26 cellular contexts compared by ENCODE assay signal in the genomic region with DNA sequence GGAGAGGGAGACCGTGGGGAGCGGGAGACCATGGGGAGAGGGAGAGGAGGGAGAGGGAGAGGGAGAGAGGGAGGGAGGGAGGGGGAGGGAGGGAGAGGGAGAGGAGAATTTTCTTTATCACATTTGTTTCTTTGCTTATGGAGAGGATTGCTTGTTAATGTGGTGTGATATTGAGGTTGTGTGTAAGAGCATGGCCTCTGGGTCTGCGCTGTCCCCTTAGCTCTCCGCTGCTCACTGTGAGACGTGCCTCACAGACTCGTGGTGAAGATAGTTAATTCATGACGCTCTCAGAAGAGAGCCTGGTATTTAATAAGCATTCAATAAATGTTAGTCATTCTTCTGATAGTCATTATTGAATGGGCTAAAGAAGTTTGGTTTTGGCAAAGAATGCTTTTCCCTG. TPM values are rescaled to one million over a fixed set of nuclear protein-coding genes. Genes with fewer than 3 reads are reported as not detected.
DNase-seq lines count a peak whose midpoint lies in the region; ATAC-seq, FAIRE-seq and TF ChIP-seq lines count a peak whose summit lies in the region.
"Had no signal": no experiment of that assay in that cellular context is flagged by ENCODE, and none has a peak within 500 bp of the region (broad histone marks: within the 10 kb centered on the region; RNA-seq: fewer than 3 reads in every experiment).

No MANE protein-coding gene starts in this region.

- POLR2A ChIA-PET in HepG2 (lab: Yijun Ruan, JAX): no interaction called here

- peaks cover 6% of the 10 kb centered on the region for H3K79me2 ChIP-seq in HepG2 (ENCODE audit: insufficient read depth, low read length)

- peaks cover 3% of the 10 kb centered on the region; the same call in 1 of the 2 replicates for H4K20me1 ChIP-seq in HepG2 (ENCODE audit: insufficient read depth, low read length)

- no TSS peak for BruUV-seq in HepG2 (replicated peaks; lab: Mats Ljungman, UMichigan)

- H3K27me3 ChIP-seq in HepG2 (ENCODE audit: control insufficient read depth in 1 of 2, insufficient read depth in 2 of 2, low read length in 2 of 2) (no peaks in the 10 kb centered on the region), right lobe of liver (no peaks in the 10 kb centered on the region)
- H3K27me3 ChIP-seq: SJSA1 had no signal

- WGBS in HepG2 (ENCODE audit: low lambda C conversion rate): 91% methylated on average over 7 of the region's 7 CpGs
- WGBS in right lobe of liver (ENCODE audit: insufficient coverage, low coverage, low lambda C conversion rate, missing lambda C conversion rate): 93% methylated on average over 7 of the region's 7 CpGs

- intact Hi-C loops in HepG2 (cut with micrococcal nuclease; ENCODE audit: unreplicated experiment) (no loop called here), right lobe of liver (cut with DNase I) (no loop called here), kidney (cut with DNase I) (no loop called here)

- H3K4me3 ChIP-seq in HepG2 (replicated peaks in 1 of 3; ENCODE audit: insufficient read depth in 1 of 3, low read depth in 2 of 3, low read length in 3 of 3) (no peak overlapping the region), right lobe of liver (no peak overlapping the region), kidney (ENCODE audit: low read length in 2 of 2) (no peak overlapping the region)
- H3K4me3 ChIP-seq: GM12878, SJSA1 had no signal

- ATAC-seq in HepG2 (no peak), right lobe of liver (no peak), HG03521 (IDR thresholded peaks at IDR 0.05; ENCODE audit: unreplicated experiment) (no peak), HG02938 (IDR thresholded peaks at IDR 0.05; ENCODE audit: unreplicated experiment) (no peak)
- ATAC-seq: CD8-positive, alpha-beta T cell; Right ventricle myocardium inferior had no signal

- H3K36me3 ChIP-seq in HepG2 (replicated peaks in 1 of 2; ENCODE audit: control insufficient read depth in 1 of 2, insufficient read depth in 2 of 2, low read length in 2 of 2): peaks cover 4 to 33% of the 10 kb centered on the region in 2 experiments; a peak in 4 of 5 replicates
- peaks cover 0 to 2% (median 0%) of the 10 kb centered on the region in 4 donors for H3K36me3 ChIP-seq in right lobe of liver
- peaks cover 0 to 11% of the 10 kb centered on the region in 2 donors for H3K36me3 ChIP-seq in kidney (ENCODE audit: control insufficient read depth in 1 of 2, insufficient read depth in 2 of 2, low read length in 2 of 2)

- H2AFZ ChIP-seq in HepG2 (ENCODE audit: low read length): no peak overlapping the region

- CTCF ChIA-PET in HepG2 (lab: Yijun Ruan, JAX; ENCODE audit: low intra/inter-chr PET ratio, low total read pairs): no interaction called here

- TF ChIP-seq CTCF in HepG2 (CRISPR knock-in tag; IDR thresholded peaks at IDR 0.05): no peak
- TF ChIP-seq CTCF in right lobe of liver (IDR thresholded peaks at IDR 0.05): no peak
- TF ChIP-seq CTCF in kidney (IDR thresholded peaks at IDR 0.05; ENCODE audit: borderline replicate concordance, extremely low read depth, insufficient read depth): no peak

- in situ Hi-C loops in HepG2 (cut with HindIII; ENCODE audit: extremely low pct_ligation_motif_present, low pct_unique_long_range_greater_than_20kb): no loop called here

- H3K9ac ChIP-seq in HepG2 (ENCODE audit: insufficient read depth, low read depth, low read length) (no peak overlapping the region), kidney (ENCODE audit: low read length in 2 of 2) (no peak overlapping the region)
- H3K9ac ChIP-seq: KMS-11 had no signal

- TF ChIP-seq POLR2A in HepG2 (IDR thresholded peaks at IDR 0.05; ENCODE audit: insufficient read depth in 1 of 2, low read depth in 2 of 2, low read length in 2 of 2) (no peak), right lobe of liver (IDR thresholded peaks at IDR 0.05) (no peak)

- DNase-seq in HepG2 (ENCODE audit: low spot score) (no peak), right lobe of liver (no peak), astrocyte of the hippocampus (ENCODE audit: low read depth, low spot score) (peak; percentile 37), kidney (peak; percentile 23), GDM1 (lab: John Stamatoyannopoulos, UW) (no peak)
- no peak for DNase-seq in activated T-cell treated with anti-CD3 and anti-CD28 coated beads, Interleukin-2, amount 50 U/mL, for 1 hour
- DNase-seq: 8988T; AML-193; C1 segment of cervical spinal cord; Calu3; CD8-positive, alpha-beta T cell; H7; NCI-H1092 treated with DMSO at 0.1 percent for 48 hours; NCI-H146; NCI-H2029; NCI-H226; NCI-H510A treated with DMSO at 0.1 percent for 48 hours; NCI-H748 treated with DMSO at 0.1 percent for 48 hours; NK-92 treated with Interleukin-12 subunit alpha and Interleukin-12 subunit beta, amount 100 ng/mL, for 24 hours had no signal

- FAIRE-seq in HepG2 (lab: Jason Lieb, UNC): no peak
- no peak for FAIRE-seq in kidney (lab: Jason Lieb, UNC)
- FAIRE-seq: GM12878, HTR-8/SVneo had no signal

- TF ChIP-seq RAD21 in HepG2 (CRISPR knock-in tag; IDR thresholded peaks at IDR 0.05): no peak

- H3K9me3 ChIP-seq in HepG2 (ENCODE audit: low read length) (no peaks in the 10 kb centered on the region), right lobe of liver (no peaks in the 10 kb centered on the region), kidney (ENCODE audit: control insufficient read depth in 1 of 2, low read length in 2 of 2) (no peaks in the 10 kb centered on the region)
- H3K9me3 ChIP-seq: SJSA1 had no signal

- H3K4me1 ChIP-seq in HepG2 (ENCODE audit: insufficient read depth, low read length): peaks cover 18% of the 10 kb centered on the region
- H3K4me1 ChIP-seq in right lobe of liver: peaks cover 0 to 5% (median 0%) of the 10 kb centered on the region in 4 donors
- peaks cover 0 to under 1% of the 10 kb centered on the region in 2 donors for H3K4me1 ChIP-seq in kidney (ENCODE audit: control insufficient read depth in 1 of 2, insufficient read depth in 1 of 2, low read depth in 1 of 2, low read length in 2 of 2)

- H3K4me2 ChIP-seq in HepG2 (ENCODE audit: low read depth, low read length): no peak overlapping the region
- H3K4me2 ChIP-seq: KMS-11 had no signal

- H3K27ac ChIP-seq in HepG2 (ENCODE audit: extremely low read length, insufficient read depth, low read length) (no peak overlapping the region), right lobe of liver (no peak overlapping the region), kidney (ENCODE audit: low read depth in 2 of 2, low read length in 2 of 2) (no peak overlapping the region)
- H3K27ac ChIP-seq: KMS-11, SJSA1 had no signal

- TF ChIP-seq EP300 in HepG2 (IDR thresholded peaks at IDR 0.05; ENCODE audit: low read depth in 2 of 2, low read length in 2 of 2) (no peak), HepG2 (CRISPR knock-in tag; IDR thresholded peaks at IDR 0.05; ENCODE audit: borderline replicate concordance) (no peak)

TF ChIP-seq in HepG2, 621 proteins besides CTCF, POLR2A, EP300 and RAD21:
- TF ChIP-seq NFIB (CRISPR knock-in tag; IDR thresholded peaks at IDR 0.05; ENCODE audit: borderline replicate concordance) (no peak), HNRNPK (IDR thresholded peaks at IDR 0.05; ENCODE audit: low read depth, low read length, poor library complexity, severe bottlenecking) (peak; percentile 75), TEAD3 (CRISPR knock-in tag; optimal IDR thresholded peaks at IDR 0.05; ENCODE audit: borderline replicate concordance) (no peak)
TF ChIP-seq in HepG2: peak in this region for 1.

RNA-seq across cellular contexts. Expression of a gene that starts 26.2 kb away (rescaled TPM):
- 27.3 and 29.9 TPM in 2 replicates for total RNA-seq in HepG2 (2016; rRNA removed; fragmentation: Illumina TruSeq; extraction: Trizol)
- 68.7 and 75.4 TPM in 2 replicates for total RNA-seq in HepG2 (2016; cell fraction: cytosol; rRNA removed; fragmentation: Illumina TruSeq; extraction: Trizol; ENCODE audit: low read depth)
- 26.9 and 30.3 TPM in 2 replicates for total RNA-seq in HepG2 (2016; cell fraction: insoluble cytoplasmic fraction; rRNA removed; fragmentation: Illumina TruSeq; extraction: Trizol)
- 22.7 and 22.8 TPM in 2 replicates for total RNA-seq in HepG2 (2016; cell fraction: membrane; rRNA removed; fragmentation: Illumina TruSeq; extraction: Trizol)
- 29.3 and 30.4 TPM in 2 replicates for total RNA-seq in HepG2 (2016; cell fraction: nucleus; rRNA removed; fragmentation: Illumina TruSeq; extraction: Trizol)
- 45.2 and 48.0 TPM in 2 replicates for polyA plus RNA-seq in HepG2 (2011; rRNA removed)
- 32.6 and 45.4 TPM in 2 replicates for polyA plus RNA-seq in HepG2 (2011; cell fraction: cytosol; rRNA removed)
- 60.5 and 68.2 TPM in 2 replicates for polyA plus RNA-seq in HepG2 (2011; cell fraction: nucleus; rRNA removed)
- polyA plus RNA-seq in HepG2 (2012): 18.1 and 18.8 TPM in 2 replicates
- polyA plus RNA-seq in HepG2 (2016; cell fraction: cytosol; fragmentation: Illumina TruSeq; extraction: Trizol; ENCODE audit: low read depth): 1.4 and 2.3 TPM in 2 replicates
- polyA plus RNA-seq in HepG2 (2016; cell fraction: insoluble cytoplasmic fraction; fragmentation: Illumina TruSeq; extraction: Trizol; ENCODE audit: low read depth): 18.5 and 22.6 TPM in 2 replicates
- 5.3 and 7.1 TPM in 2 replicates for polyA plus RNA-seq in HepG2 (2016; cell fraction: membrane; fragmentation: Illumina TruSeq; extraction: Trizol; ENCODE audit: low read depth)
- polyA plus RNA-seq in HepG2 (2016; cell fraction: nucleus; fragmentation: Illumina TruSeq; extraction: Trizol; ENCODE audit: insufficient read depth, low read depth): 38.7 and 39.4 TPM in 2 replicates
- 94.3 and 206 TPM in 2 replicates for polyA minus RNA-seq in HepG2 (2011; rRNA and poly(A)+ RNA removed; ENCODE audit: low replicate concordance)
- polyA minus RNA-seq in HepG2 (2011; cell fraction: cytosol; rRNA and poly(A)+ RNA removed): 31.2 and 40.4 TPM in 2 replicates
- 59.9 and 69.0 TPM in 2 replicates for polyA minus RNA-seq in HepG2 (2011; cell fraction: nucleus; rRNA and poly(A)+ RNA removed)
- total RNA-seq in right lobe of liver: 10 to 100 TPM; 21.1 to 27.0 (median 22.7) TPM
- 53.0 TPM for total RNA-seq in kidney
- polyA plus RNA-seq in kidney (ENCODE audit: insufficient read depth, low read depth, low replicate concordance): 19.1 TPM

Comparison
In these comparisons a context has a peak if more than half of its experiments do, and no peak if none do; other contexts are left out.
1. DNase-seq: peak in astrocyte of the hippocampus (single experiment) and kidney (single experiment); none in HepG2 (single experiment), right lobe of liver (0 of 3), activated T-cell treated with anti-CD3 and anti-CD28 coated beads, Interleukin-2, amount 50 U/mL, for 1 hour (single experiment) and GDM1 (single experiment).